Comparison of ENCODE assay signal across 8 cellular contexts in genomic region chr7:129169171-129169643, GRCh38. TPM values are rescaled to one million over a fixed set of nuclear protein-coding genes. Genes with fewer than 3 reads are reported as not detected.
DNase-seq lines count a peak whose midpoint lies in the region; FAIRE-seq and TF ChIP-seq lines count a peak whose summit lies in the region.

No MANE protein-coding gene starts in this region.

- H3K9me3 ChIP-seq in MM.1S (replicated peaks; ENCODE audit: insufficient read depth, low read length), result no peaks in the 10 kb centered on the region
- no peaks in the 10 kb centered on the region for H3K9me3 ChIP-seq in iPS-15b (ENCODE audit: control insufficient read depth, insufficient read depth, low read length)
- H3K9me3 ChIP-seq in spleen, result no peaks in the 10 kb centered on the region

- intact Hi-C loops in spleen (cut with DNase I; ENCODE audit: low total_unique reads), result no loop called here

- H3K36me3 ChIP-seq in MM.1S (replicated peaks; ENCODE audit: insufficient read depth, low read length), result no peaks in the 10 kb centered on the region
- H3K36me3 ChIP-seq in iPS-15b (ENCODE audit: control insufficient read depth, insufficient read depth, low read length), result no peaks in the 10 kb centered on the region
- H3K36me3 ChIP-seq in spleen, result peaks cover 0 to 42% (median 2%) of the 10 kb centered on the region in 6 donors

- peak overlapping the region; percentile 78 for H3K27ac Mint-ChIP-seq in activated naive CD8-positive, alpha-beta T cell treated with anti-CD3 and anti-CD28 coated beads for 36 hours

- H3K9me3 Mint-ChIP-seq in activated naive CD8-positive, alpha-beta T cell treated with anti-CD3 and anti-CD28 coated beads for 36 hours, result no peaks in the 10 kb centered on the region

- no peak overlapping the region for H2AFZ ChIP-seq in MM.1S (ENCODE audit: low read length)

- H3K4me1 ChIP-seq in MM.1S (ENCODE audit: low read length) (no peaks in the 10 kb centered on the region), iPS-15b (ENCODE audit: control insufficient read depth, insufficient read depth, low read length) (peaks cover 11% of the 10 kb centered on the region), spleen (peaks cover 5 to 34% (median 18%) of the 10 kb centered on the region in 6 donors)

- no peak overlapping the region for H3K27ac ChIP-seq in MM.1S (ENCODE audit: low read length)
- peak overlapping the region; percentile 19 to 82 (median 64) for H3K27ac ChIP-seq in spleen

- WGBS in spleen, 5 donors, result 0 to 2% (median 1%) methylated on average over 17 to 46 of the region's 46 CpGs

- H3K4me3 ChIP-seq in MM.1S (ENCODE audit: low read length) (peak overlapping the region; percentile 26; the same call in 1 of the 2 replicates), iPS-15b (ENCODE audit: low read depth, low read length) (peak overlapping the region; percentile 64), spleen (peak overlapping the region; percentile 42 to 76 (median 51))

- TF ChIP-seq CTCF in MM.1S (IDR thresholded peaks at IDR 0.05; ENCODE audit: low read length) (no peak), spleen (IDR thresholded peaks at IDR 0.05 in 8 of 11, conservative IDR thresholded peaks at IDR 0.05 in 3 of 11) (no peak)

- H3K27me3 ChIP-seq in MM.1S (replicated peaks; ENCODE audit: insufficient read depth, low read length) (no peaks in the 10 kb centered on the region), iPS-15b (ENCODE audit: control insufficient read depth, insufficient read depth, low read length) (no peaks in the 10 kb centered on the region), spleen (replicated peaks in 1 of 7) (peaks cover 0 to 10% (median 0%) of the 10 kb centered on the region in 7 donors)

- FAIRE-seq in GM12891 (lab: Jason Lieb, UNC) (peak; percentile 52), GM19239 (lab: Jason Lieb, UNC) (no peak)

- peaks cover 2% of the 10 kb centered on the region for H3K36me3 Mint-ChIP-seq in activated naive CD8-positive, alpha-beta T cell treated with anti-CD3 and anti-CD28 coated beads for 36 hours

- H4K20me1 ChIP-seq in MM.1S (ENCODE audit: insufficient read depth, low read length), result no peaks in the 10 kb centered on the region

- H3K4me3 Mint-ChIP-seq in activated naive CD8-positive, alpha-beta T cell treated with anti-CD3 and anti-CD28 coated beads for 36 hours, result peak overlapping the region; percentile 67

- no peaks in the 10 kb centered on the region for H3K79me2 ChIP-seq in MM.1S (ENCODE audit: low read length)

- peak overlapping the region; percentile 30; the same call in 1 of the 2 replicates for H3K4me2 ChIP-seq in MM.1S (ENCODE audit: low read depth, low read length)

- H3F3A ChIP-seq in MM.1S (ENCODE audit: insufficient read depth, low read length), result no peaks in the 10 kb centered on the region

- H3K27me3 Mint-ChIP-seq in activated naive CD8-positive, alpha-beta T cell treated with anti-CD3 and anti-CD28 coated beads for 36 hours, result no peaks in the 10 kb centered on the region

- H3K9ac ChIP-seq in MM.1S (ENCODE audit: low read length) (peak overlapping the region; percentile 5; the same call in 1 of the 2 replicates), iPS-15b (ENCODE audit: low read depth, low read length) (peak overlapping the region; percentile 90)

- peaks cover 26% of the 10 kb centered on the region for H3K4me1 Mint-ChIP-seq in activated naive CD8-positive, alpha-beta T cell treated with anti-CD3 and anti-CD28 coated beads for 36 hours

- TF ChIP-seq POLR2A in GM12891 (IDR thresholded peaks at IDR 0.05; ENCODE audit: low read depth, low read length) (peak; percentile 42; the same call in 1 of the 2 replicates), spleen (IDR thresholded peaks at IDR 0.05) (no peak)

- DNase-seq in GM12891 (ENCODE audit: insufficient read length, low spot score) (peak; percentile 52), MM.1S (no peak), spleen (peak; percentile 86), mesenteric fat pad (ENCODE audit: low spot score) (no peak), GM19239 (ENCODE audit: insufficient read length, low spot score) (no peak), 8988T (no peak)
- DNase-seq in activated naive CD8-positive, alpha-beta T cell treated with anti-CD3 and anti-CD28 coated beads for 36 hours, result peak; percentile 71

- no peaks in the 10 kb centered on the region for H3K9me2 ChIP-seq in MM.1S (replicated peaks; ENCODE audit: insufficient read depth, low read length)

TF ChIP-seq in GM12891, 5 proteins besides CTCF, POLR2A, EP300 and RAD21:
- TF ChIP-seq POLR2AphosphoS5 (IDR thresholded peaks at IDR 0.05; ENCODE audit: low read depth, low read length), result peak; percentile 59
- no peak for TF ChIP-seq TAF1 (IDR thresholded peaks at IDR 0.05; ENCODE audit: low read depth, low read length)

RNA-seq across cellular contexts. Expression of gene SMO, which starts 19.2 kb away (rescaled TPM):
- 9.9 TPM for polyA plus RNA-seq in GM12891 (2012; ENCODE audit: low read depth, missing spikeins)
- 1 to 10 TPM; 1.7 to 1.9 TPM for total RNA-seq in activated naive CD8-positive, alpha-beta T cell treated with anti-CD3 and anti-CD28 coated beads for 36 hours
- total RNA-seq in spleen, result 1 to 10 TPM; 2.6 to 4.7 (median 3.0) TPM
- 1 to 10 TPM; 1.4 to 2.1 (median 1.6) TPM for polyA plus RNA-seq in spleen
- total RNA-seq in mesenteric fat pad, result 6.9 TPM

RNA-seq across cellular contexts. Expression of gene TSPAN33, which starts 24.7 kb away (rescaled TPM):
- 224 TPM for polyA plus RNA-seq in GM12891 (2012; ENCODE audit: low read depth, missing spikeins)
- total RNA-seq in activated naive CD8-positive, alpha-beta T cell treated with anti-CD3 and anti-CD28 coated beads for 36 hours, result 10 to 100 TPM; 18.7 to 19.5 TPM
- total RNA-seq in spleen (10 to 100 TPM; 37.0 to 48.8 (median 40.7) TPM), mesenteric fat pad (9.7 TPM)
- 10 to 100 TPM; 46.7 to 57.9 (median 55.4) TPM for polyA plus RNA-seq in spleen

RNA-seq across cellular contexts. Expression of gene AHCYL2, which starts 55.6 kb away (rescaled TPM):
- 3.6 TPM for polyA plus RNA-seq in GM12891 (2012; ENCODE audit: low read depth, missing spikeins)
- 1 to 10 TPM; 6.5 to 6.8 TPM for total RNA-seq in activated naive CD8-positive, alpha-beta T cell treated with anti-CD3 and anti-CD28 coated beads for 36 hours
- total RNA-seq in spleen (10 to 100 TPM; 14.1 to 20.1 (median 18.3) TPM), mesenteric fat pad (13.6 TPM)
- polyA plus RNA-seq in spleen, result 1 to 10 TPM; 3.1 to 3.3 (median 3.3) TPM

Comparison
In these comparisons a context has a peak if more than half of its experiments do, and no peak if none do; other contexts are left out.
1. DNase-seq: peak in GM12891 (single experiment), activated naive CD8-positive, alpha-beta T cell treated with anti-CD3 and anti-CD28 coated beads for 36 hours (single experiment) and spleen (single experiment); none in MM.1S (single experiment), mesenteric fat pad (single experiment), GM19239 (single experiment) and 8988T (single experiment).
2. Peak in every context shown above with its lines, with median percentiles within 50 percentile points of each other: H3K4me3 ChIP-seq.